Comparison of ENCODE assay signal across 14 cellular contexts in genomic region chr21:33219961-33220360, GRCh38.
"Had no signal": no experiment of that assay in that cellular context is flagged by ENCODE, and none has a peak within 500 bp of the region (broad histone marks: within the 10 kb centered on the region; RNA-seq: fewer than 3 reads in every experiment).

No MANE protein-coding gene starts in this region.

- FAIRE-seq: frontal cortex, small intestine had no signal

- ATAC-seq: esophagus mucosa; heart left ventricle; left colon; left ventricle myocardium superior; stimulated activated naive CD8-positive, alpha-beta T cell treated with anti-CD3 and anti-CD28 coated beads, Interleukin-15, amount 100 ng/mL, for 72 hours had no signal

- H3K27me3 Mint-ChIP-seq: stimulated activated naive CD8-positive, alpha-beta T cell treated with anti-CD3 and anti-CD28 coated beads, Interleukin-15, amount 100 ng/mL, for 72 hours had no signal

- H3K4me3 Mint-ChIP-seq: stimulated activated naive CD8-positive, alpha-beta T cell treated with anti-CD3 and anti-CD28 coated beads, Interleukin-15, amount 100 ng/mL, for 72 hours had no signal

- H3K27ac Mint-ChIP-seq: stimulated activated naive CD8-positive, alpha-beta T cell treated with anti-CD3 and anti-CD28 coated beads, Interleukin-15, amount 100 ng/mL, for 72 hours had no signal

- DNase-seq: effector CD4-positive, alpha-beta T cell; heart left ventricle; hippocampal formation; left colon; left ventricle myocardium superior; mesenchymal stem cell; midbrain; posterior cingulate gyrus; small intestine; stimulated activated CD4-positive, alpha-beta T cell treated with anti-CD3 and anti-CD28 coated beads, Interleukin-12 subunit alpha, Interleukin-12 subunit beta, amount 100 ng/mL, for 4 hours; stimulated activated naive CD8-positive, alpha-beta T cell treated with anti-CD3 and anti-CD28 coated beads, Interleukin-15, amount 100 ng/mL, for 72 hours; trophoblast cell had no signal
